Comparison of ENCODE assay signal across 8 cellular contexts in genomic region chr11:4095509-4096230, GRCh38. TPM values are rescaled to one million over a fixed set of nuclear protein-coding genes. Genes with fewer than 3 reads are reported as not detected.
DNase-seq lines count a peak whose midpoint lies in the region; ATAC-seq and TF ChIP-seq lines count a peak whose summit lies in the region.

No MANE protein-coding gene starts in this region.

- peak overlapping the region; percentile 88; the same call in 1 of the 2 replicates for H2AFZ ChIP-seq in PC-3 (ENCODE audit: low read length)

- H3K4me3 ChIP-seq in PC-3 (ENCODE audit: low read length), result peak overlapping the region; percentile 85
- peak overlapping the region; percentile 89 to 96 for H3K4me3 ChIP-seq in duodenal mucosa (ENCODE audit: low read depth in 1 of 2, low read length in 2 of 2)
- H3K4me3 ChIP-seq in naive thymus-derived CD4-positive, alpha-beta T cell (ENCODE audit: low read length), result peak overlapping the region; percentile 83

- peak overlapping the region; percentile 94 to 99 (median 98) for H3K27ac Mint-ChIP-seq in naive thymus-derived CD4-positive, alpha-beta T cell

- peaks cover 13% of the 10 kb centered on the region for H3K36me3 Mint-ChIP-seq in activated T-cell treated with anti-CD3 and anti-CD28 coated beads, Interleukin-2, amount 50 U/mL, for 4 hours (ENCODE audit: insufficient read depth)
- H3K36me3 Mint-ChIP-seq in naive thymus-derived CD4-positive, alpha-beta T cell, result peaks cover 4 to 34% (median 5%) of the 10 kb centered on the region in 5 donors

- peak overlapping the region; percentile 95 for H3K4me2 ChIP-seq in PC-3 (ENCODE audit: low read length)

- intact Hi-C loops in PC-3 (cut with micrococcal nuclease), result no loop called here
- intact Hi-C loops in naive thymus-derived CD4-positive, alpha-beta T cell (cut with micrococcal nuclease), result loop anchor here (2.0 to 10.0 kb wide), 2 partner anchors 299 to 513 kb away; partner anchors contain the start of genes TRIM21 (in 1 of the 2) and TRIM68 (in 1 of the 2)

- H3K4me1 Mint-ChIP-seq in activated T-cell treated with anti-CD3 and anti-CD28 coated beads, Interleukin-2, amount 50 U/mL, for 4 hours (ENCODE audit: low read depth), result peaks cover 67% of the 10 kb centered on the region
- peaks cover 56 to 90% (median 82%) of the 10 kb centered on the region in 7 donors for H3K4me1 Mint-ChIP-seq in naive thymus-derived CD4-positive, alpha-beta T cell

- no peak for ATAC-seq in activated T-cell treated with anti-CD3 and anti-CD28 coated beads, Interleukin-2, amount 50 U/mL, for 4 hours
- ATAC-seq in PC-3 (peak; percentile 4), HG03025 (IDR thresholded peaks at IDR 0.05; ENCODE audit: low FRiP score, unreplicated experiment) (no peak)
- ATAC-seq in naive thymus-derived CD4-positive, alpha-beta T cell, result no peak

- no peak for TF ChIP-seq CTCF in PC-3 (conservative IDR thresholded peaks at IDR 0.05; ENCODE audit: low read depth, low read length)

- peaks cover 3% of the 10 kb centered on the region; the same call in 1 of the 2 replicates for H3K36me3 ChIP-seq in PC-3 (ENCODE audit: low read depth, low read length)
- peaks cover 0 to 5% of the 10 kb centered on the region in 2 donors for H3K36me3 ChIP-seq in duodenal mucosa (ENCODE audit: control insufficient read depth in 1 of 2, insufficient read depth in 2 of 2, low read length in 2 of 2)
- no peaks in the 10 kb centered on the region for H3K36me3 ChIP-seq in naive thymus-derived CD4-positive, alpha-beta T cell (ENCODE audit: control insufficient read depth in 2 of 3, insufficient read depth in 3 of 3, low read length in 3 of 3)

- CTCF ChIA-PET in PC-3 (lab: Charles Lee), result no interaction called here
- CTCF ChIA-PET in naive thymus-derived CD4-positive, alpha-beta T cell (lab: Charles Lee), result interaction anchor here (0.9 kb wide), 1 partner anchor 24 kb away, joined by 3 read pairs; no protein-coding TSS in a partner anchor

- H3K9ac ChIP-seq in PC-3 (ENCODE audit: low read length) (peak overlapping the region; percentile 92), duodenal mucosa (ENCODE audit: low read depth in 1 of 2, low read length in 2 of 2) (peak overlapping the region; percentile 93 to 97)

- H3K27ac ChIP-seq in PC-3 (ENCODE audit: low read length) (peak overlapping the region; percentile 68), duodenal mucosa (ENCODE audit: low read depth, low read length) (no peak overlapping the region)
- peak overlapping the region; percentile 97 for H3K27ac ChIP-seq in naive thymus-derived CD4-positive, alpha-beta T cell (ENCODE audit: low read depth, low read length)

- DNase-seq in activated T-cell treated with anti-CD3 and anti-CD28 coated beads, Interleukin-2, amount 50 U/mL, for 4 hours, result no peak
- DNase-seq in activated T-cell treated with anti-CD3 and anti-CD28 coated beads, Interleukin-2, amount 50 U/mL, for 1 hour, result no peak
- DNase-seq in PC-3, result peak; percentile 34
- peak in 1 of 9 donors; percentile 13 for DNase-seq in naive thymus-derived CD4-positive, alpha-beta T cell
- no peak for DNase-seq in T-helper 9 cell
- no peak for DNase-seq in NCI-H345 (lab: John Stamatoyannopoulos, UW)

- H3K9me3 Mint-ChIP-seq in activated T-cell treated with anti-CD3 and anti-CD28 coated beads, Interleukin-2, amount 50 U/mL, for 4 hours, result no peaks in the 10 kb centered on the region
- peaks cover 0 to 5% (median 0%) of the 10 kb centered on the region in 11 donors for H3K9me3 Mint-ChIP-seq in naive thymus-derived CD4-positive, alpha-beta T cell

- no peaks in the 10 kb centered on the region for H3K9me2 ChIP-seq in PC-3 (replicated peaks; ENCODE audit: low read length)

- H3K27me3 Mint-ChIP-seq in activated T-cell treated with anti-CD3 and anti-CD28 coated beads, Interleukin-2, amount 50 U/mL, for 4 hours (ENCODE audit: low read depth), result no peaks in the 10 kb centered on the region
- no peaks in the 10 kb centered on the region for H3K27me3 Mint-ChIP-seq in naive thymus-derived CD4-positive, alpha-beta T cell

- no peaks in the 10 kb centered on the region for H3K27me3 ChIP-seq in PC-3 (ENCODE audit: low read length)
- H3K27me3 ChIP-seq in duodenal mucosa (ENCODE audit: control insufficient read depth in 1 of 2, insufficient read depth in 2 of 2, low read length in 2 of 2), result no peaks in the 10 kb centered on the region
- H3K27me3 ChIP-seq in naive thymus-derived CD4-positive, alpha-beta T cell (ENCODE audit: control insufficient read depth in 2 of 2, insufficient read depth in 2 of 2, low read length in 2 of 2), result no peaks in the 10 kb centered on the region

- H3K79me2 ChIP-seq in PC-3 (ENCODE audit: low read length), result peaks cover 72% of the 10 kb centered on the region

- H3K9me3 ChIP-seq in PC-3 (ENCODE audit: low read length) (no peaks in the 10 kb centered on the region), duodenal mucosa (ENCODE audit: control insufficient read depth in 1 of 2, low read length in 2 of 2) (no peaks in the 10 kb centered on the region)
- no peaks in the 10 kb centered on the region for H3K9me3 ChIP-seq in naive thymus-derived CD4-positive, alpha-beta T cell (ENCODE audit: control insufficient read depth in 2 of 3, low read length in 3 of 3)

- peak overlapping the region; percentile 98 for H3K4me3 Mint-ChIP-seq in activated T-cell treated with anti-CD3 and anti-CD28 coated beads, Interleukin-2, amount 50 U/mL, for 4 hours
- H3K4me3 Mint-ChIP-seq in naive thymus-derived CD4-positive, alpha-beta T cell, result peak overlapping the region; percentile 92 to 99 (median 97)

- POLR2A ChIA-PET in PC-3 (lab: Charles Lee; ENCODE audit: unreplicated experiment), result interaction anchor here (0.6 kb wide), 1 partner anchor 87 kb away, joined by 4 read pairs; no protein-coding TSS in a partner anchor
- POLR2A ChIA-PET in naive thymus-derived CD4-positive, alpha-beta T cell (lab: Charles Lee), result interaction anchor here (0.5 to 1.6 kb wide), 3 partner anchors 22 to 1585 kb away, joined by 3 to 4 read pairs (median 3); no protein-coding TSS in a partner anchor

- no peaks in the 10 kb centered on the region for H3F3A ChIP-seq in PC-3 (ENCODE audit: low read length, unreplicated experiment)

- TSS peak; percentile 61 for BruUV-seq in PC-3 (replicated peaks; lab: Mats Ljungman, UMichigan)

- H3K4me1 ChIP-seq in PC-3 (ENCODE audit: insufficient read depth, low read length) (peaks cover 20% of the 10 kb centered on the region), duodenal mucosa (ENCODE audit: control insufficient read depth in 1 of 2, insufficient read depth in 2 of 2, low read length in 2 of 2) (peaks cover 16% of the 10 kb centered on the region in 2 donors)
- H3K4me1 ChIP-seq in naive thymus-derived CD4-positive, alpha-beta T cell (ENCODE audit: control insufficient read depth in 2 of 2, insufficient read depth in 2 of 2, low read length in 2 of 2), result peaks cover 36 to 53% of the 10 kb centered on the region in 2 donors

- H4K20me1 ChIP-seq in PC-3 (ENCODE audit: low read length), result no peaks in the 10 kb centered on the region

RNA-seq across cellular contexts. Expression of gene RRM1, which starts 1.1 kb away (rescaled TPM):
- total RNA-seq in activated T-cell treated with anti-CD3 and anti-CD28 coated beads, Interleukin-2, amount 50 U/mL, for 4 hours, result 100 to 1,000 TPM; 107 to 147 (median 118) TPM
- 101 and 106 TPM in 2 replicates for total RNA-seq in PC-3 (2014; rRNA removed)
- total RNA-seq in naive thymus-derived CD4-positive, alpha-beta T cell, result 100 to 1,000 TPM in 1 of 5 experiments, 10 to 100 TPM in 4; 33.6 to 140 (median 40.3) TPM
- 10 to 100 TPM; 36.2 to 36.6 TPM for polyA plus RNA-seq in naive thymus-derived CD4-positive, alpha-beta T cell
